ENCODE assay signal across 13 cellular contexts in genomic region chr13:90502762-90503161, GRCh38.
DNase-seq lines count a peak whose midpoint lies in the region; ATAC-seq and TF ChIP-seq lines count a peak whose summit lies in the region.
"Had no signal": no experiment of that assay in that cellular context is flagged by ENCODE, and none has a peak within 500 bp of the region (broad histone marks: within the 10 kb centered on the region; RNA-seq: fewer than 3 reads in every experiment).

No MANE protein-coding gene starts in this region.

- no peaks in the 10 kb centered on the region for H3K36me3 ChIP-seq in Caco-2 (ENCODE audit: control insufficient read depth, insufficient read depth, low read length)
- H3K36me3 ChIP-seq: BE2C, HAP-1 had no signal

- H3K4me3 Mint-ChIP-seq in Caco-2 (ENCODE audit: unreplicated experiment), result peak overlapping the region; percentile 56
- H3K4me3 Mint-ChIP-seq: CD4-positive, alpha-beta memory T cell had no signal

- no peaks in the 10 kb centered on the region for H3K36me3 Mint-ChIP-seq in Caco-2 (ENCODE audit: insufficient read depth, unreplicated experiment)
- H3K36me3 Mint-ChIP-seq: CD4-positive, alpha-beta memory T cell had no signal

- H3K9me3 Mint-ChIP-seq in Caco-2 (ENCODE audit: unreplicated experiment), result no peaks in the 10 kb centered on the region

- peaks cover 45% of the 10 kb centered on the region for H3K4me1 Mint-ChIP-seq in Caco-2 (ENCODE audit: low read depth, unreplicated experiment)
- H3K4me1 Mint-ChIP-seq: CD4-positive, alpha-beta memory T cell had no signal

- no TSS peak for BruUV-seq in Caco-2 (replicated peaks; lab: Mats Ljungman, UMichigan)

- H3K27me3 ChIP-seq in Caco-2 (replicated peaks; ENCODE audit: control insufficient read depth, insufficient read depth, low read length) (no peaks in the 10 kb centered on the region), dorsolateral prefrontal cortex (no peaks in the 10 kb centered on the region)
- H3K27me3 ChIP-seq: BE2C had no signal

- H3K4me1 ChIP-seq in Caco-2, result peaks cover 61% of the 10 kb centered on the region
- H3K4me1 ChIP-seq: A549, BE2C, HAP-1 had no signal

- CTCF ChIA-PET in Caco-2 (lab: Charles Lee), result interaction anchor here (1.3 kb wide), 1 partner anchor 365 kb away, joined by 4 read pairs; no protein-coding TSS in a partner anchor

- peak; percentile 40 for ATAC-seq in left colon
- no peak for ATAC-seq in HG02588 (IDR thresholded peaks at IDR 0.05; ENCODE audit: unreplicated experiment)
- ATAC-seq: A549 had no signal

- H3K9me3 ChIP-seq in Caco-2, result no peaks in the 10 kb centered on the region
- H3K9me3 ChIP-seq: A549, BE2C, HAP-1 had no signal

- intact Hi-C loops in Caco-2 (cut with micrococcal nuclease; ENCODE audit: unreplicated experiment), result loop anchor here (1.0 to 5.0 kb wide), 5 partner anchors 50 to 365 kb away; no protein-coding TSS in a partner anchor
- intact Hi-C loops in left colon (cut with DNase I, micrococcal nuclease), result no loop called here
- intact Hi-C loops in dorsolateral prefrontal cortex (cut with DNase I), result no loop called here

- peak; percentile 74 to 84 for DNase-seq in Caco-2
- peak; percentile 6 for DNase-seq in ELF-1 (ENCODE audit: low read depth, low spot score)
- no peak for DNase-seq in left colon
- DNase-seq in retinal pigment epithelial cell (ENCODE audit: low read depth), result peak; percentile 19
- no peak for DNase-seq in dorsolateral prefrontal cortex
- DNase-seq: BE2C; CD4-positive, alpha-beta memory T cell; DMS153 had no signal

- no peak overlapping the region for H3K27ac ChIP-seq in dorsolateral prefrontal cortex
- H3K27ac ChIP-seq: A549, C4-2B, HL-60 had no signal

- H3K27ac Mint-ChIP-seq in Caco-2 (ENCODE audit: unreplicated experiment), result peak overlapping the region; percentile 73
- H3K27ac Mint-ChIP-seq: CD4-positive, alpha-beta memory T cell had no signal

- H3K4me3 ChIP-seq in Caco-2 (ENCODE audit: low read depth, low read length) (no peak overlapping the region), retinal pigment epithelial cell (ENCODE audit: low read length) (no peak overlapping the region), dorsolateral prefrontal cortex (no peak overlapping the region)
- H3K4me3 ChIP-seq: A549, HAP-1 had no signal

- no peaks in the 10 kb centered on the region for H3K27me3 Mint-ChIP-seq in Caco-2 (ENCODE audit: insufficient read depth, unreplicated experiment)
- H3K27me3 Mint-ChIP-seq: CD4-positive, alpha-beta memory T cell had no signal

- TF ChIP-seq CTCF in Caco-2 (IDR thresholded peaks at IDR 0.05; ENCODE audit: insufficient read depth in 1 of 2, low read depth in 1 of 2, low read length in 1 of 2, severe bottlenecking in 1 of 2, unreplicated experiment in 1 of 2), result no peak
- TF ChIP-seq CTCF in retinal pigment epithelial cell (conservative IDR thresholded peaks at IDR 0.05; ENCODE audit: low read depth, low read length), result no peak
- no peak for TF ChIP-seq CTCF in dorsolateral prefrontal cortex (IDR thresholded peaks at IDR 0.05 in 54 of 56, conservative IDR thresholded peaks at IDR 0.05 in 2 of 56; ENCODE audit: low read depth in 1 of 56, partially characterized antibody in 56 of 56)

- POLR2A ChIA-PET in Caco-2 (lab: Charles Lee), result interaction anchor here (0.8 kb wide), 1 partner anchor 364 kb away, joined by 4 read pairs; no protein-coding TSS in a partner anchor

Comparison
In these comparisons a context has a peak if more than half of its experiments do, and no peak if none do; other contexts are left out.
1. DNase-seq: peak in Caco-2 (2 of 2), ELF-1 (single experiment) and retinal pigment epithelial cell (single experiment); none in left colon (0 of 2) and dorsolateral prefrontal cortex (0 of 10).